Comparison of ENCODE assay signal across 1 cellular context in genomic region chr5:16727937-16728336, GRCh38.
TF ChIP-seq lines count a peak whose summit lies in the region.

No MANE protein-coding gene starts in this region.

TF ChIP-seq in HEK293, 187 proteins besides CTCF, POLR2A, EP300 and RAD21 (continued from another document):
- TF ChIP-seq ZNF704 (tag by site-specific recombination; IDR thresholded peaks at IDR 0.05), result no peak
- no peak for TF ChIP-seq ZBTB8A (tag by site-specific recombination; IDR thresholded peaks at IDR 0.05)
- no peak for TF ChIP-seq OVOL3 (tag by site-specific recombination; IDR thresholded peaks at IDR 0.05)
- TF ChIP-seq ZNF785 (tag by site-specific recombination; IDR thresholded peaks at IDR 0.05), result no peak
